1 cellular context compared by ENCODE assay signal in the genomic region with DNA sequence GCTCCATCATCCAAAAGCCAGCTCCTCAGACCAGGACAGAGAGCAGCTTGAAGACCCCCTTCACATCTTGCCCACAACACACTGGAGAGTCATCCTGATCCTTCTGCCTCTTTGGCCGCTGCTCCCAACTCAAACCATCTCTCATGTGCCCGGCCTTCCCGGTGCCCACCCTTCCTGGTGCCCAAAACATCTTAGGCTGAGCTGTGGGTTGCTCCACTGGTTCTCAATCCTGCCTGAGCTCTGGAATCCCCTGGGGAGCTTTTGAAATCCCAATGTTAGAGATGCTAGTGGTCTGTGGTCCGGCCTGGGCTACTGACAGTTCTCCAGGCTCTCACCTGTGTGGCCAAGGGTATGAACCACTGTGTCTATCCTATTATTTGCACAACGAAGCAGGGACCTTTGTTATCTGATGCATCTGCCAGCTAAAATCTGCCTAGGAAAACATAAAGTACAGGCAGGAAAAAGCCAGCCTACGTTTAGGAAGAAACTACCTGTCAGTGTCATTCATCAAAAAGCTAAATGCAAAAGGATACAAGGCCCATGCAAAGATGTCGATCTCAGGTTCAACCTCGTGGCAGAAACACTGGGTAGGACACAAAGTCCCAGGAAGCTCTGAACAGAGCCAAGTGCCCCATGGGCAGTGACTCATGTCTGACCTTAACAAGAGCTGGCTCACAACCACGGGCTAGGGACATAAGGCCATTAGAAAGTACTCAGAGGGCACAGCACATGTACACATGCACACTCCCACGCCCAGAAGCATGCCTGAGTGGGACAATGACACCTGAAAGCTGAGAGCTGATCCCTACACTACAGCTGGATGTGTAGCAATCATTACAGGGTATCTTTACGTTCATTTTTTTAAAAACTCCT.
TF ChIP-seq lines count a peak whose summit lies in the region.

No MANE protein-coding gene starts in this region.

TF ChIP-seq in endothelial cell of umbilical vein, 7 proteins besides CTCF, POLR2A, EP300 and RAD21 (continued from another document):
- peak; percentile 74 for TF ChIP-seq POLR2AphosphoS5 (IDR thresholded peaks at IDR 0.05; ENCODE audit: insufficient read depth, low read depth, low read length)
- TF ChIP-seq MYC (IDR thresholded peaks at IDR 0.05; ENCODE audit: low read depth, low read length) = peak; percentile 10
- TF ChIP-seq MAX (IDR thresholded peaks at IDR 0.05; ENCODE audit: insufficient read depth, insufficient read length) = peak; percentile 70
